6 cellular contexts compared by ENCODE assay signal in the genomic region with DNA sequence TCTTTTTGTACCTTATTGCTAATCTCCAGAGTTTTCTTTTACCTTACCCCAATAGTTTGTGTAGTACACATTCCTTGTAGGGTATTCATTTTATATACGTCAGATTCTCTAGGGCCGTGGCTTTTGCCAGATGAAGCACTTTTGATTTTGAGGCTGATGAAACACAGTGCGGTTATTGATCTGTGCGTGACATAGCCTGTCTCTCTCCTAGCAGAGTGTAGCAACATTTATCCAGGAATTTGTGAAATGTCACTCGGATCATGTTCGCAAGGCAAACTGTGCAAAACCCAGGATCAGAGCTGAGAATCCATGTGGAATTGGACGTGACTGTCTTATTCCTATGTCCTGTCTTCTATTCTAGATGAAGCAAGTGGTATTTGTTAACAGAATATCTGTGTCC.
"Had no signal": no experiment of that assay in that cellular context is flagged by ENCODE, and none has a peak within 500 bp of the region (broad histone marks: within the 10 kb centered on the region; RNA-seq: fewer than 3 reads in every experiment).

No MANE protein-coding gene starts in this region.

- ATAC-seq: K562 had no signal

- H3K4me3 Mint-ChIP-seq: H9 had no signal

- H3K27ac ChIP-seq: GM23248 had no signal

- H3K9ac ChIP-seq: GM23248 had no signal

- DNase-seq: GM23248, H9, HCEC 1CT, IMR-90, KG1 had no signal

- H3K4me3 ChIP-seq: GM23248, K562 had no signal

- H3K4me1 Mint-ChIP-seq: H9 had no signal

- H2AFZ ChIP-seq: GM23248 had no signal

- H3K27ac Mint-ChIP-seq: H9 had no signal
